5 cellular contexts compared by ENCODE assay signal in genomic region chr5:109234381-109234780, GRCh38.
"Had no signal": no experiment of that assay in that cellular context is flagged by ENCODE, and none has a peak within 500 bp of the region (broad histone marks: within the 10 kb centered on the region; RNA-seq: fewer than 3 reads in every experiment).

No MANE protein-coding gene starts in this region.

- H3K4me3 Mint-ChIP-seq: GM23338, H9 had no signal

- ATAC-seq: GM23338, HCT116, K562 had no signal

- DNase-seq: H9, IMR-90 had no signal

- H3K4me1 Mint-ChIP-seq: GM23338, H9 had no signal

- H3K27ac Mint-ChIP-seq: GM23338, H9 had no signal

- H3K4me3 ChIP-seq: GM23338, K562 had no signal
